ENCODE assay signal across 9 cellular contexts in the genomic region with DNA sequence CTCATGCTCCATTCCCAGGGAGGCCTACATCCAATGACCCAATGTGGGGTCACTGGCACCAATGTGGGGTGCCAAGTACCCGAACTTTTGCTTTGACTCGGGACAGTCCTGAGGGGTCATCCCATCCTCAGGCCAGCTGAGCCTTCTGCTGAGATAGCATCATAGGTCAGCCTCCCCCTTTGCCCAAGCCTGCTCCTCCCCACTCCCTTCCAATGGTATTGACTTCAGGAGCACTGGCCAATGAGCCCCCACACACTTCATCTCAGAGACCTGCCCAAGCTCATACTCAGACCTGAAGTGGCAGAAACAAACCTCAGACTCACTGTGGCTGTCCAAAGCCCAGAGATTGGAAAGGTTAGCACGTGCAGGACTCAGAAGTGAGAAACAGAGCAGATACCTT. TPM values are rescaled to one million over a fixed set of nuclear protein-coding genes. Genes with fewer than 3 reads are reported as not detected.
DNase-seq lines count a peak whose midpoint lies in the region; ATAC-seq and TF ChIP-seq lines count a peak whose summit lies in the region.
"Not testable (repeated sequence)": the region's sequence is repeated elsewhere in the genome, so short reads cannot be mapped to it uniquely, and the experiment has no call there.
"Had no signal": no experiment of that assay in that cellular context is flagged by ENCODE, and none has a peak within 500 bp of the region (broad histone marks: within the 10 kb centered on the region; RNA-seq: fewer than 3 reads in every experiment).

No MANE protein-coding gene starts in this region.

- not testable (repeated sequence) for H3K4me3 Mint-ChIP-seq in activated CD8-positive, alpha-beta T cell treated with anti-CD3 and anti-CD28 coated beads, Interleukin-2, amount 10 ng/mL, durations not matched to agents 7 days and 5 days; activated CD8-positive, alpha-beta memory T cell treated with anti-CD3 and anti-CD28 coated beads, Interleukin-2, amount 10 ng/mL, durations not matched to agents 7 days and 5 days; natural killer cell treated with Interleukin-12 subunit alpha and Interleukin-12 subunit beta and Interleukin-15 and Interleukin-18, amount 100 ng/mL, for 72 hours

- intact Hi-C loops in esophagus muscularis mucosa (cut with DNase I), result not testable (repeated sequence)

- not testable (repeated sequence) for H3K27me3 Mint-ChIP-seq in activated CD8-positive, alpha-beta T cell treated with anti-CD3 and anti-CD28 coated beads, Interleukin-2, amount 10 ng/mL, durations not matched to agents 7 days and 5 days (ENCODE audit: low read depth); activated CD8-positive, alpha-beta memory T cell treated with anti-CD3 and anti-CD28 coated beads, Interleukin-2, amount 10 ng/mL, durations not matched to agents 7 days and 5 days; natural killer cell treated with Interleukin-12 subunit alpha and Interleukin-12 subunit beta and Interleukin-15 and Interleukin-18, amount 100 ng/mL, for 72 hours

- H3K4me3 ChIP-seq in esophagus muscularis mucosa, result not testable (repeated sequence)

- not testable (repeated sequence) for TF ChIP-seq EP300 in esophagus muscularis mucosa (IDR thresholded peaks at IDR 0.05)

- H3K27me3 ChIP-seq in esophagus muscularis mucosa, result not testable (repeated sequence)

- CTCF ChIA-PET in activated CD8-positive, alpha-beta T cell treated with anti-CD3 and anti-CD28 coated beads, Interleukin-2, amount 10 ng/mL, durations not matched to agents 7 days and 5 days (lab: Charles Lee); activated CD8-positive, alpha-beta memory T cell treated with anti-CD3 and anti-CD28 coated beads, Interleukin-2, amount 10 ng/mL, durations not matched to agents 7 days and 5 days (lab: Charles Lee): not testable (repeated sequence)

- not testable (repeated sequence) for TF ChIP-seq POLR2A in esophagus muscularis mucosa (IDR thresholded peaks at IDR 0.05; ENCODE audit: low read depth)

- H3K36me3 Mint-ChIP-seq in activated CD8-positive, alpha-beta T cell treated with anti-CD3 and anti-CD28 coated beads, Interleukin-2, amount 10 ng/mL, durations not matched to agents 7 days and 5 days (ENCODE audit: low read depth); activated CD8-positive, alpha-beta memory T cell treated with anti-CD3 and anti-CD28 coated beads, Interleukin-2, amount 10 ng/mL, durations not matched to agents 7 days and 5 days; natural killer cell treated with Interleukin-12 subunit alpha and Interleukin-12 subunit beta and Interleukin-15 and Interleukin-18, amount 100 ng/mL, for 72 hours: not testable (repeated sequence)

- not testable (repeated sequence) for TF ChIP-seq CTCF in esophagus muscularis mucosa (IDR thresholded peaks at IDR 0.05)

- peak; percentile 13 for DNase-seq in activated CD8-positive, alpha-beta T cell treated with anti-CD3 and anti-CD28 coated beads, Interleukin-2, amount 10 ng/mL, durations not matched to agents 7 days and 5 days
- DNase-seq in activated CD8-positive, alpha-beta memory T cell treated with anti-CD3 and anti-CD28 coated beads, Interleukin-2, amount 10 ng/mL, durations not matched to agents 7 days and 5 days, result peak; percentile 33
- peak; percentile 55 for DNase-seq in esophagus muscularis mucosa (ENCODE audit: extremely low spot score)
- DNase-seq in natural killer cell treated with Interleukin-12 subunit alpha and Interleukin-12 subunit beta and Interleukin-15 and Interleukin-18, amount 100 ng/mL, for 72 hours (ENCODE audit: low spot score), result peak; percentile 41

- H3K4me1 Mint-ChIP-seq in activated CD8-positive, alpha-beta T cell treated with anti-CD3 and anti-CD28 coated beads, Interleukin-2, amount 10 ng/mL, durations not matched to agents 7 days and 5 days (ENCODE audit: low read depth); activated CD8-positive, alpha-beta memory T cell treated with anti-CD3 and anti-CD28 coated beads, Interleukin-2, amount 10 ng/mL, durations not matched to agents 7 days and 5 days; natural killer cell treated with Interleukin-12 subunit alpha and Interleukin-12 subunit beta and Interleukin-15 and Interleukin-18, amount 100 ng/mL, for 72 hours (ENCODE audit: low read depth in 2 of 2): not testable (repeated sequence)

- not testable (repeated sequence) for H3K27ac ChIP-seq in esophagus muscularis mucosa (replicated peaks in 1 of 4)

- POLR2A ChIA-PET in activated CD8-positive, alpha-beta T cell treated with anti-CD3 and anti-CD28 coated beads, Interleukin-2, amount 10 ng/mL, durations not matched to agents 7 days and 5 days (lab: Charles Lee), result not testable (repeated sequence)

- not testable (repeated sequence) for H3K9me3 ChIP-seq in esophagus muscularis mucosa

- ATAC-seq in activated CD8-positive, alpha-beta T cell treated with anti-CD3 and anti-CD28 coated beads, Interleukin-2, amount 10 ng/mL, durations not matched to agents 7 days and 5 days; activated CD8-positive, alpha-beta memory T cell treated with anti-CD3 and anti-CD28 coated beads, Interleukin-2, amount 10 ng/mL, durations not matched to agents 7 days and 5 days: not testable (repeated sequence)
- peak in 1 of 2 donors; percentile 33 for ATAC-seq in natural killer cell treated with Interleukin-12 subunit alpha and Interleukin-12 subunit beta and Interleukin-15 and Interleukin-18, amount 100 ng/mL, for 72 hours

- not testable (repeated sequence) for H3K9me3 Mint-ChIP-seq in activated CD8-positive, alpha-beta T cell treated with anti-CD3 and anti-CD28 coated beads, Interleukin-2, amount 10 ng/mL, durations not matched to agents 7 days and 5 days (ENCODE audit: insufficient read depth); activated CD8-positive, alpha-beta memory T cell treated with anti-CD3 and anti-CD28 coated beads, Interleukin-2, amount 10 ng/mL, durations not matched to agents 7 days and 5 days (ENCODE audit: low read depth); natural killer cell treated with Interleukin-12 subunit alpha and Interleukin-12 subunit beta and Interleukin-15 and Interleukin-18, amount 100 ng/mL, for 72 hours

- 100% methylated on average over 1 of the region's 3 CpGs for WGBS in esophagus muscularis mucosa

- H3K4me1 ChIP-seq in esophagus muscularis mucosa, result not testable (repeated sequence)

- not testable (repeated sequence) for H3K36me3 ChIP-seq in esophagus muscularis mucosa

- H3K27ac Mint-ChIP-seq in activated CD8-positive, alpha-beta T cell treated with anti-CD3 and anti-CD28 coated beads, Interleukin-2, amount 10 ng/mL, durations not matched to agents 7 days and 5 days; activated CD8-positive, alpha-beta memory T cell treated with anti-CD3 and anti-CD28 coated beads, Interleukin-2, amount 10 ng/mL, durations not matched to agents 7 days and 5 days; natural killer cell treated with Interleukin-12 subunit alpha and Interleukin-12 subunit beta and Interleukin-15 and Interleukin-18, amount 100 ng/mL, for 72 hours: not testable (repeated sequence)

RNA-seq across cellular contexts. Expression of a gene that starts 36.1 kb away (rescaled TPM):
- total RNA-seq in activated CD8-positive, alpha-beta T cell treated with anti-CD3 and anti-CD28 coated beads, Interleukin-2, amount 10 ng/mL, durations not matched to agents 7 days and 5 days, result not detected
- total RNA-seq in activated CD8-positive, alpha-beta memory T cell treated with anti-CD3 and anti-CD28 coated beads, Interleukin-2, amount 10 ng/mL, durations not matched to agents 7 days and 5 days, result not detected
- total RNA-seq in esophagus muscularis mucosa, result 1 to 10 TPM; 1.9 to 7.5 (median 5.4) TPM
- total RNA-seq in natural killer cell treated with Interleukin-12 subunit alpha and Interleukin-12 subunit beta and Interleukin-15 and Interleukin-18, amount 100 ng/mL, for 72 hours, result not detected
- total RNA-seq: CD4-positive, alpha-beta memory T cell; CD4-positive, CD25-positive, alpha-beta regulatory T cell; CD8-positive, alpha-beta memory T cell; Daoy; G401 had no signal
